20 cellular contexts compared by ENCODE assay signal in the genomic region with DNA sequence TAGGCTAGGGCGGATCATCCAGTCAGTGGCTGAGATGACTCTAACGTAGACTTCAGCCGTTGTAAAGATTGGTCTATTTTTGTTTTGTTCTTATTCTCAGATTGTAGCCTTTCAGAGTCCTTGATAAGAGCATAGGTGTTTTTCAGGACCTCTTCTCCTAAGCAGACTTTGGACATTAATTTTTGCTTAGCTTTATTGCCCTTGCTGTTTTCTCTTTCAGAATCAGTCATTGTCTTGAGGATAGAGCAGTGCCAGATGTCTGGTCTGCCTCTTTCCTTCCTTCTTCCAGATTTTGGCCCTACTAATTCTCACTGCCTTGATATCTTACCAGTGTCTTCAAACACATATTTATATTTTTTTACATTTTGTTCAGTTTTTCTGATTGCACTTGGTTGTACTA.
"Had no signal": no experiment of that assay in that cellular context is flagged by ENCODE, and none has a peak within 500 bp of the region (broad histone marks: within the 10 kb centered on the region; RNA-seq: fewer than 3 reads in every experiment).

No MANE protein-coding gene starts in this region.

- H3K4me3 ChIP-seq: sigmoid colon, thyroid gland, upper lobe of right lung had no signal

- H3K27me3 Mint-ChIP-seq: activated T-cell treated with anti-CD3 and anti-CD28 coated beads, Interleukin-2, amount 50 U/mL, for 24 hours; brain; dendritic cell treated with granulocyte-macrophage colony-stimulating factor and Interleukin-4, amounts not matched to agents 40 ng/mL and 50 ng/mL, for 4 days; memory B cell had no signal

- H3K4me1 ChIP-seq: sigmoid colon, upper lobe of right lung had no signal

- H3K27ac ChIP-seq: foreskin keratinocyte, sigmoid colon, thyroid gland, upper lobe of right lung, VCaP had no signal

- H3K27me3 ChIP-seq: foreskin keratinocyte, sigmoid colon, thyroid gland, upper lobe of right lung had no signal

- H3K36me3 ChIP-seq: thyroid gland had no signal

- H3K4me3 Mint-ChIP-seq: activated T-cell treated with anti-CD3 and anti-CD28 coated beads, Interleukin-2, amount 50 U/mL, for 24 hours; brain; dendritic cell treated with granulocyte-macrophage colony-stimulating factor and Interleukin-4, amounts not matched to agents 40 ng/mL and 50 ng/mL, for 4 days; memory B cell had no signal

- DNase-seq: activated CD4-positive, alpha-beta T cell treated with anti-CD3 and anti-CD28 coated beads, Interleukin-2, amount 50 U/mL, for 1 hour; activated CD4-positive, CD25-positive, alpha-beta regulatory T cell treated with anti-CD3 and anti-CD28 coated beads, Interleukin-2, amount 50 U/mL, for 72 hours; activated effector memory CD4-positive, alpha-beta T cell treated with Interleukin-2 at 50 U/mL for 16 hours; activated naive CD4-positive, alpha-beta T cell treated with anti-CD3 and anti-CD28 coated beads, Interleukin-2, amount 50 U/mL, for 16 hours; activated T-cell treated with anti-CD3 and anti-CD28 coated beads, Interleukin-2, amount 50 U/mL, for 24 hours; aorta; effector CD8-positive, alpha-beta T cell; foreskin keratinocyte; left colon; nucleus accumbens; posterior cingulate gyrus; sigmoid colon; stimulated activated CD4-positive, alpha-beta T cell treated with anti-CD3 and anti-CD28 coated beads, Interleukin-4, amount 100 ng/mL, for 1 hour; stimulated activated naive CD8-positive, alpha-beta T cell treated with anti-CD3 and anti-CD28 coated beads, Interleukin-15, Interleukin-2, amounts not matched to agents 100 U/mL and 50 U/mL, for 24 hours; thyroid gland; upper lobe of right lung had no signal

- ATAC-seq: foreskin keratinocyte; left colon; stimulated activated naive CD8-positive, alpha-beta T cell treated with anti-CD3 and anti-CD28 coated beads, Interleukin-15, Interleukin-2, amounts not matched to agents 100 U/mL and 50 U/mL, for 24 hours; upper lobe of right lung had no signal

- H3K27ac Mint-ChIP-seq: activated T-cell treated with anti-CD3 and anti-CD28 coated beads, Interleukin-2, amount 50 U/mL, for 24 hours; brain; dendritic cell treated with granulocyte-macrophage colony-stimulating factor and Interleukin-4, amounts not matched to agents 40 ng/mL and 50 ng/mL, for 4 days; memory B cell had no signal
